18 cellular contexts compared by ENCODE assay signal in genomic region chr15:72098076-72098475, GRCh38.
"Had no signal": no experiment of that assay in that cellular context is flagged by ENCODE, and none has a peak within 500 bp of the region (broad histone marks: within the 10 kb centered on the region; RNA-seq: fewer than 3 reads in every experiment).

No MANE protein-coding gene starts in this region.

- ATAC-seq: activated CD8-positive, alpha-beta memory T cell treated with anti-CD3 and anti-CD28 coated beads, Interleukin-2, amount 10 ng/mL, durations not matched to agents 7 days and 5 days; left lobe of liver; stimulated activated effector memory CD8-positive, alpha-beta T cell treated with anti-CD3 and anti-CD28 coated beads, Interleukin-12 subunit alpha, Interleukin-12 subunit beta, amount 100 ng/mL, for 72 hours; T-cell; WTC11 had no signal

- H3K9me2 ChIP-seq: SK-N-SH had no signal

- H3K9ac ChIP-seq: SK-N-SH had no signal

- H3K4me3 ChIP-seq: esophagus squamous epithelium, thyroid gland had no signal

- H3K36me3 ChIP-seq: esophagus squamous epithelium, thyroid gland had no signal

- H3K9me3 ChIP-seq: esophagus squamous epithelium, SK-N-SH, thyroid gland had no signal

- H3K27me3 ChIP-seq: esophagus squamous epithelium, thyroid gland had no signal

- H3K27ac ChIP-seq: esophagus squamous epithelium, thyroid gland had no signal

- DNase-seq: activated CD4-positive, alpha-beta memory T cell treated with anti-CD3 and anti-CD28 coated beads, Interleukin-2, amount 10 ng/mL, durations not matched to agents 7 days and 5 days; activated CD4-positive, alpha-beta T cell treated with anti-CD3 and anti-CD28 coated beads for 48 hours; activated CD8-positive, alpha-beta memory T cell treated with anti-CD3 and anti-CD28 coated beads, Interleukin-2, amount 10 ng/mL, durations not matched to agents 7 days and 5 days; activated naive CD8-positive, alpha-beta T cell treated with anti-CD3 and anti-CD28 coated beads for 36 hours; aorta; effector CD4-positive, alpha-beta T cell; esophagus squamous epithelium; head of caudate nucleus; kidney; midbrain; SK-N-SH; stimulated activated CD4-positive, alpha-beta T cell treated with anti-CD3 and anti-CD28 coated beads, Interleukin-4, amount 100 ng/mL, for 1 hour; T-cell; thyroid gland had no signal

- H3K4me2 ChIP-seq: SK-N-SH had no signal

- FAIRE-seq: endothelial cell of umbilical vein had no signal
